ENCODE assay signal across 2 cellular contexts in genomic region chr12:65993173-65993572, GRCh38.
TF ChIP-seq lines count a peak whose summit lies in the region.

No MANE protein-coding gene starts in this region.

TF ChIP-seq in GM23338, 12 proteins besides CTCF, POLR2A, EP300 and RAD21 (continued from another document):
- TF ChIP-seq ZNF462 (CRISPR knock-in tag; IDR thresholded peaks at IDR 0.05) (no peak), STAT1 (IDR thresholded peaks at IDR 0.05; ENCODE audit: unreplicated experiment) (no peak), REST (IDR thresholded peaks at IDR 0.05; ENCODE audit: unreplicated experiment) (no peak), EZH2 (IDR thresholded peaks at IDR 0.05; ENCODE audit: low read depth, unreplicated experiment) (no peak), ETS1 (IDR thresholded peaks at IDR 0.05) (no peak), NANOG (IDR thresholded peaks at IDR 0.05; ENCODE audit: borderline replicate concordance) (no peak), JUNB (IDR thresholded peaks at IDR 0.05; ENCODE audit: unreplicated experiment) (no peak)

TF ChIP-seq in SK-N-SH treated with all-trans-retinoic acid at 6 μM for 48 hours, 23 proteins besides CTCF, POLR2A, EP300 and RAD21 (continued from another document):
- TF ChIP-seq CREB5 (CRISPR knock-in tag; IDR thresholded peaks at IDR 0.05; ENCODE audit: low read depth) (no peak), PATZ1 (CRISPR knock-in tag; IDR thresholded peaks at IDR 0.05; ENCODE audit: borderline replicate concordance) (no peak), ESRRG (CRISPR knock-in tag; IDR thresholded peaks at IDR 0.05) (no peak), POU6F1 (CRISPR knock-in tag; IDR thresholded peaks at IDR 0.05; ENCODE audit: borderline replicate concordance, low read depth) (no peak), PPARA (CRISPR knock-in tag; IDR thresholded peaks at IDR 0.05; ENCODE audit: borderline replicate concordance) (no peak)
TF ChIP-seq in SK-N-SH treated with all-trans-retinoic acid at 6 μM for 48 hours: peak in this region for 0.
